In genomic region chr1:94898486-94899385, GRCh38 we compare ENCODE assay signal across 17 cellular contexts. TPM values are rescaled to one million over a fixed set of nuclear protein-coding genes. Genes with fewer than 3 reads are reported as not detected.
DNase-seq lines count a peak whose midpoint lies in the region; ATAC-seq and TF ChIP-seq lines count a peak whose summit lies in the region.
"Had no signal": no experiment of that assay in that cellular context is flagged by ENCODE, and none has a peak within 500 bp of the region (broad histone marks: within the 10 kb centered on the region; RNA-seq: fewer than 3 reads in every experiment).

No MANE protein-coding gene starts in this region.

- H3K4me3 ChIP-seq in muscle layer of duodenum (ENCODE audit: low read depth in 1 of 2, low read length in 2 of 2) (no peak overlapping the region), transverse colon (no peak overlapping the region)
- H3K4me3 ChIP-seq: spleen had no signal

- no peaks in the 10 kb centered on the region for H3K9me3 Mint-ChIP-seq in chondrocyte (ENCODE audit: low read depth)
- H3K9me3 Mint-ChIP-seq in natural killer cell treated with Interleukin-12 subunit alpha and Interleukin-12 subunit beta and Interleukin-15 and Interleukin-18, amount 100 ng/mL, for 72 hours: no peaks in the 10 kb centered on the region
- H3K9me3 Mint-ChIP-seq: immature natural killer cell; stimulated activated effector memory CD8-positive, alpha-beta T cell treated with anti-CD3 and anti-CD28 coated beads, Interleukin-12 subunit alpha, Interleukin-12 subunit beta, amount 100 ng/mL, for 72 hours; WTC11 had no signal

- no peak for TF ChIP-seq CTCF in chondrocyte (IDR thresholded peaks at IDR 0.05)
- TF ChIP-seq CTCF in transverse colon (IDR thresholded peaks at IDR 0.05): no peak
- no peak for TF ChIP-seq CTCF in foreskin keratinocyte (conservative IDR thresholded peaks at IDR 0.05)

- H3K36me3 ChIP-seq in muscle layer of duodenum (ENCODE audit: control insufficient read depth in 1 of 2, insufficient read depth in 2 of 2, low read length in 2 of 2) (peaks cover 34 to 49% of the 10 kb centered on the region in 2 donors), transverse colon (peaks cover 0 to 35% (median 8%) of the 10 kb centered on the region in 4 donors)

- 53 to 65% methylated on average over 7 of the region's 7 CpGs for WGBS in transverse colon (ENCODE audit: low coverage in 1 of 2), 2 donors

- no peaks in the 10 kb centered on the region for H3K9me3 ChIP-seq in muscle layer of duodenum (ENCODE audit: control insufficient read depth in 1 of 2, low read length in 2 of 2)
- H3K9me3 ChIP-seq in transverse colon: no peaks in the 10 kb centered on the region
- H3K9me3 ChIP-seq: spleen had no signal

- intact Hi-C loops in transverse colon (cut with DNase I; ENCODE audit: low total_unique reads): no loop called here

- H3K4me1 ChIP-seq in muscle layer of duodenum (ENCODE audit: control insufficient read depth in 1 of 2, insufficient read depth in 2 of 2, low read length in 2 of 2) (peaks cover 6 to 42% of the 10 kb centered on the region in 2 donors), transverse colon (peaks cover 0 to 22% (median 0%) of the 10 kb centered on the region in 4 donors), foreskin keratinocyte (peaks cover 8% of the 10 kb centered on the region)
- H3K4me1 ChIP-seq: spleen had no signal

- H3K27ac Mint-ChIP-seq in chondrocyte (ENCODE audit: unreplicated experiment): peak overlapping the region; percentile 75
- H3K27ac Mint-ChIP-seq in natural killer cell treated with Interleukin-12 subunit alpha and Interleukin-12 subunit beta and Interleukin-15 and Interleukin-18, amount 100 ng/mL, for 72 hours: no peak overlapping the region
- H3K27ac Mint-ChIP-seq: immature natural killer cell; stimulated activated effector memory CD8-positive, alpha-beta T cell treated with anti-CD3 and anti-CD28 coated beads, Interleukin-12 subunit alpha, Interleukin-12 subunit beta, amount 100 ng/mL, for 72 hours; WTC11 had no signal

- no peaks in the 10 kb centered on the region for H3K27me3 ChIP-seq in muscle layer of duodenum (ENCODE audit: low read depth, low read length)
- no peaks in the 10 kb centered on the region for H3K27me3 ChIP-seq in transverse colon
- H3K27me3 ChIP-seq in foreskin keratinocyte: no peaks in the 10 kb centered on the region
- H3K27me3 ChIP-seq: spleen had no signal

- H3K4me1 Mint-ChIP-seq in chondrocyte (ENCODE audit: low read depth): peaks cover 49% of the 10 kb centered on the region
- no peaks in the 10 kb centered on the region for H3K4me1 Mint-ChIP-seq in natural killer cell treated with Interleukin-12 subunit alpha and Interleukin-12 subunit beta and Interleukin-15 and Interleukin-18, amount 100 ng/mL, for 72 hours (ENCODE audit: low read depth in 2 of 2)
- H3K4me1 Mint-ChIP-seq: immature natural killer cell; stimulated activated effector memory CD8-positive, alpha-beta T cell treated with anti-CD3 and anti-CD28 coated beads, Interleukin-12 subunit alpha, Interleukin-12 subunit beta, amount 100 ng/mL, for 72 hours had no signal

- H3K27ac ChIP-seq in muscle layer of duodenum (ENCODE audit: low read length) (peak overlapping the region; percentile 3), transverse colon (peak overlapping the region; percentile 2 to 34 (median 12)), foreskin keratinocyte (no peak overlapping the region)
- H3K27ac ChIP-seq: spleen had no signal

- TF ChIP-seq POLR2A in transverse colon (IDR thresholded peaks at IDR 0.05): no peak

- TF ChIP-seq EP300 in transverse colon (IDR thresholded peaks at IDR 0.05; ENCODE audit: low read depth): no peak

- H3K4me3 Mint-ChIP-seq in chondrocyte (ENCODE audit: unreplicated experiment): no peak overlapping the region
- no peak overlapping the region for H3K4me3 Mint-ChIP-seq in natural killer cell treated with Interleukin-12 subunit alpha and Interleukin-12 subunit beta and Interleukin-15 and Interleukin-18, amount 100 ng/mL, for 72 hours
- H3K4me3 Mint-ChIP-seq: immature natural killer cell; stimulated activated effector memory CD8-positive, alpha-beta T cell treated with anti-CD3 and anti-CD28 coated beads, Interleukin-12 subunit alpha, Interleukin-12 subunit beta, amount 100 ng/mL, for 72 hours; WTC11 had no signal

- no peaks in the 10 kb centered on the region for H3K27me3 Mint-ChIP-seq in chondrocyte (ENCODE audit: low read depth)
- H3K27me3 Mint-ChIP-seq in natural killer cell treated with Interleukin-12 subunit alpha and Interleukin-12 subunit beta and Interleukin-15 and Interleukin-18, amount 100 ng/mL, for 72 hours: peaks cover 6 to 14% of the 10 kb centered on the region in 2 donors

- ATAC-seq in natural killer cell treated with Interleukin-12 subunit alpha and Interleukin-12 subunit beta and Interleukin-15 and Interleukin-18, amount 100 ng/mL, for 72 hours: no peak
- ATAC-seq in GM19035 (IDR thresholded peaks at IDR 0.05; ENCODE audit: unreplicated experiment): no peak
- ATAC-seq in foreskin keratinocyte: no peak
- ATAC-seq: stimulated activated effector memory CD8-positive, alpha-beta T cell treated with anti-CD3 and anti-CD28 coated beads, Interleukin-12 subunit alpha, Interleukin-12 subunit beta, amount 100 ng/mL, for 72 hours; WTC11 had no signal

- in situ Hi-C loops in transverse colon (cut with MboI; ENCODE audit: low pct_ligation_motif_present in 1 of 4, low pct_unique_long_range_greater_than_20kb in 1 of 4, low sequenced_read_pairs in 3 of 4): no loop called here

- DNase-seq in NCI-H2029 treated with DMSO at 0.1 percent for 48 hours (lab: John Stamatoyannopoulos, UW) (peak; percentile 24), NCI-H2029 (lab: John Stamatoyannopoulos, UW) (no peak), chondrocyte (ENCODE audit: low spot score) (no peak), transverse colon (no peak), foreskin keratinocyte (no peak)
- no peak for DNase-seq in natural killer cell treated with Interleukin-12 subunit alpha and Interleukin-12 subunit beta and Interleukin-15 and Interleukin-18, amount 100 ng/mL, for 72 hours (ENCODE audit: low spot score)
- DNase-seq: 8988T, amniotic stem cell, C1 segment of cervical spinal cord, DMS153, immature natural killer cell, occipital lobe, spleen had no signal

- H3K36me3 Mint-ChIP-seq in chondrocyte (ENCODE audit: low read depth): peaks cover 37% of the 10 kb centered on the region
- H3K36me3 Mint-ChIP-seq in natural killer cell treated with Interleukin-12 subunit alpha and Interleukin-12 subunit beta and Interleukin-15 and Interleukin-18, amount 100 ng/mL, for 72 hours: no peaks in the 10 kb centered on the region
- H3K36me3 Mint-ChIP-seq: immature natural killer cell; stimulated activated effector memory CD8-positive, alpha-beta T cell treated with anti-CD3 and anti-CD28 coated beads, Interleukin-12 subunit alpha, Interleukin-12 subunit beta, amount 100 ng/mL, for 72 hours had no signal

RNA-seq across cellular contexts. Expression of gene CNN3, which starts 28.2 kb away (rescaled TPM):
- total RNA-seq in chondrocyte (188 to 250 TPM (median 242 TPM) in 3 replicates), transverse colon (10 to 100 TPM; 22.4 to 96.2 (median 59.7) TPM), foreskin keratinocyte (150 and 177 TPM in 2 replicates)
- under 1 TPM in 1 of 2 donors, not detected in 1; 0.50 TPM for total RNA-seq in natural killer cell treated with Interleukin-12 subunit alpha and Interleukin-12 subunit beta and Interleukin-15 and Interleukin-18, amount 100 ng/mL, for 72 hours
- polyA plus RNA-seq in foreskin keratinocyte: 83.5 and 103 TPM in 2 replicates

Comparison
In these comparisons a context has a peak if more than half of its experiments do, and no peak if none do; other contexts are left out.
1. RNA of gene CNN3, which starts 28.2 kb away (total RNA-seq): 188 to 250 TPM in chondrocyte, 150 to 177 TPM in foreskin keratinocyte and 22.4 to 96.2 TPM in transverse colon; 0.50 TPM in natural killer cell treated with Interleukin-12 subunit alpha and Interleukin-12 subunit beta and Interleukin-15 and Interleukin-18, amount 100 ng/mL, for 72 hours; every median in the first group is over 10 times any median in the second.